In the genomic region with DNA sequence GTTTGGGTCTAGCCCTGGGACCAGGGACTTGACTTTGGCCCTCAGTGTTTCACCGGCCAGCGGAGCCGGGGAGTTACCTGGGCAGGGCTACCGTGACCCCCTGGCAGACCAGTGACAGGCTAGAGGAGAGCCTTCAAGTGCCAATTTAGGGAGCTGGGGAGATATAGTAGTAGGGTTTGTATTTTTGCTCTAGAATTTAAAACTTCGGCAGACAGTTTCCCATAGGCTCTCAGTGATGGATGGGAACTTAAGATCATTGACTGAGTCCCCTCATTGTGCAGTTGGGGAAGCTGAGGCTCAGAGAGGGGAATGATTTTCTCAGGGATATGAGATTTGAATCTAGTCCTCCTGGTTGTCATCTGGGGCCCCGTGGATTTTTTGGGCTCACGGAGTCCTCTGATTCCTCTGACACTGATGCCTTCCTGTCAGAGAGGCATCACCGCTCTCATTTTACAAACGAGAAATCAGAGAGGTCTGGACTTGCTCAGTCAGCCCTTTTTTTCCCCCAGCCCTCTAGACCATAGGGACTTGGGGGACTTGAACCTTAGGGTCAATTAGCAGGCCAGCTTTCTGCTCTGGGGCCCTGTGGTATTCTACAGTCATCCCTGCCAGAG, we compare ENCODE assay signal across 8 cellular contexts. TPM values are rescaled to one million over a fixed set of nuclear protein-coding genes. Genes with fewer than 3 reads are reported as not detected.
A peak's percentile ranks its signal among the peaks of the same experiment; 100 is the strongest.
DNase-seq lines count a peak whose midpoint lies in the region; ATAC-seq and TF ChIP-seq lines count a peak whose summit lies in the region.

No MANE protein-coding gene starts in this region.

- no peaks in the 10 kb centered on the region for H3K79me2 ChIP-seq in Loucy (ENCODE audit: insufficient read depth, low read length)

- peak; percentile 12 for TF ChIP-seq CTCF in CD8-positive, alpha-beta T cell (IDR thresholded peaks at IDR 0.05)
- peak; percentile 33; the same call in 1 of the 2 replicates for TF ChIP-seq CTCF in Loucy (conservative IDR thresholded peaks at IDR 0.05; ENCODE audit: low read length)

- H3K4me1 Mint-ChIP-seq in CD8-positive, alpha-beta T cell (ENCODE audit: low read depth): peaks cover 34% of the 10 kb centered on the region
- H3K4me1 Mint-ChIP-seq in central memory CD8-positive, alpha-beta T cell: peaks cover 36% of the 10 kb centered on the region

- no peaks in the 10 kb centered on the region for H3K9me3 Mint-ChIP-seq in CD8-positive, alpha-beta T cell
- H3K9me3 Mint-ChIP-seq in central memory CD8-positive, alpha-beta T cell: no peaks in the 10 kb centered on the region

- no peaks in the 10 kb centered on the region for H3K9me2 ChIP-seq in Loucy (replicated peaks; ENCODE audit: low read depth, low read length)

- no peak overlapping the region for H3K27ac ChIP-seq in CD8-positive, alpha-beta T cell (ENCODE audit: low read depth, low read length)

- no peak for DNase-seq in CD8-positive, alpha-beta T cell
- no peak for DNase-seq in central memory CD8-positive, alpha-beta T cell (ENCODE audit: low spot score in 2 of 2)
- no peak for DNase-seq in stimulated activated CD4-positive, alpha-beta T cell treated with anti-CD3 and anti-CD28 coated beads, Interleukin-4, amount 100 ng/mL, for 24 hours
- DNase-seq in DMS114 treated with DMSO at 0.1 percent for 48 hours (lab: John Stamatoyannopoulos, UW; ENCODE audit: unreplicated experiment): no peak

- no peaks in the 10 kb centered on the region for H3K36me3 Mint-ChIP-seq in CD8-positive, alpha-beta T cell
- H3K36me3 Mint-ChIP-seq in central memory CD8-positive, alpha-beta T cell (ENCODE audit: insufficient read depth): peaks cover 3% of the 10 kb centered on the region

- H3K9ac ChIP-seq in Loucy (ENCODE audit: low read depth, low read length, poor library complexity, severe bottlenecking): peak overlapping the region; percentile 97

- H3K4me2 ChIP-seq in Loucy (ENCODE audit: low read depth, low read length, poor library complexity, severe bottlenecking): peak overlapping the region; percentile 98

- H3K4me3 ChIP-seq in CD8-positive, alpha-beta T cell (ENCODE audit: low read depth, low read length): peak overlapping the region; percentile 90
- H3K4me3 ChIP-seq in Loucy (ENCODE audit: low read length, poor library complexity, severe bottlenecking): peak overlapping the region; percentile 98
- H3K4me3 ChIP-seq in neuron (ENCODE audit: low read length): peak overlapping the region; percentile 34

- ATAC-seq in CD8-positive, alpha-beta T cell: no peak
- ATAC-seq in central memory CD8-positive, alpha-beta T cell (replicated peaks; ENCODE audit: extremely low read depth, poor library complexity, severe bottlenecking): peak; percentile 8
- no peak for ATAC-seq in GM18511 (IDR thresholded peaks at IDR 0.05; ENCODE audit: unreplicated experiment)
- no peak for ATAC-seq in GM19463 (IDR thresholded peaks at IDR 0.05; ENCODE audit: unreplicated experiment)

- H3K27me3 ChIP-seq in CD8-positive, alpha-beta T cell (ENCODE audit: insufficient read depth, low read length): no peaks in the 10 kb centered on the region
- no peaks in the 10 kb centered on the region for H3K27me3 ChIP-seq in Loucy (ENCODE audit: insufficient read depth, low read length, poor library complexity, severe bottlenecking)
- H3K27me3 ChIP-seq in neuron (ENCODE audit: insufficient read depth, low read length): no peaks in the 10 kb centered on the region

- POLR2A ChIA-PET in CD8-positive, alpha-beta T cell (lab: Charles Lee): interaction anchor here (0.9 to 5.1 kb wide), 8 partner anchors 24 to 371 kb away, joined by 3 to 70 read pairs (median 4); a partner anchor contains a TSS

- H3F3A ChIP-seq in Loucy (ENCODE audit: low read depth): no peaks in the 10 kb centered on the region

- intact Hi-C loops in CD8-positive, alpha-beta T cell (cut with DNase I, micrococcal nuclease): loop anchor here (1.0 to 5.0 kb wide), 12 partner anchors 133 to 629 kb away; a partner anchor contains a TSS

- no peaks in the 10 kb centered on the region for H3K36me3 ChIP-seq in CD8-positive, alpha-beta T cell (ENCODE audit: insufficient read depth, low read length)
- H3K36me3 ChIP-seq in Loucy (ENCODE audit: insufficient read depth, low read length): no peaks in the 10 kb centered on the region
- no peaks in the 10 kb centered on the region for H3K36me3 ChIP-seq in neuron (ENCODE audit: insufficient read depth, low read length)

- peak overlapping the region; percentile 41 for H3K27ac Mint-ChIP-seq in CD8-positive, alpha-beta T cell
- no peak overlapping the region for H3K27ac Mint-ChIP-seq in central memory CD8-positive, alpha-beta T cell (ENCODE audit: low read depth)

- peaks cover 7% of the 10 kb centered on the region for H3K27me3 Mint-ChIP-seq in CD8-positive, alpha-beta T cell (ENCODE audit: low read depth)
- peaks cover 28% of the 10 kb centered on the region for H3K27me3 Mint-ChIP-seq in central memory CD8-positive, alpha-beta T cell

- CTCF ChIA-PET in CD8-positive, alpha-beta T cell (lab: Charles Lee): interaction anchor here (0.7 to 4.1 kb wide), 67 partner anchors 9 to 629 kb away, joined by 3 to 53 read pairs (median 4); a partner anchor contains a TSS

- H3K4me3 Mint-ChIP-seq in CD8-positive, alpha-beta T cell: peak overlapping the region; percentile 83
- peak overlapping the region; percentile 82 for H3K4me3 Mint-ChIP-seq in central memory CD8-positive, alpha-beta T cell

- H2AFZ ChIP-seq in Loucy (ENCODE audit: low read length): no peak overlapping the region
- H2AFZ ChIP-seq in neuron (ENCODE audit: low read depth, low read length): peak overlapping the region; percentile 61

- H3K4me1 ChIP-seq in CD8-positive, alpha-beta T cell (ENCODE audit: insufficient read depth, low read length): peaks cover 34% of the 10 kb centered on the region
- peaks cover 22% of the 10 kb centered on the region for H3K4me1 ChIP-seq in Loucy (ENCODE audit: insufficient read depth, low read length, poor library complexity, severe bottlenecking)
- peaks cover 34% of the 10 kb centered on the region for H3K4me1 ChIP-seq in neuron (ENCODE audit: insufficient read depth, low read length)

- H4K20me1 ChIP-seq in Loucy (ENCODE audit: insufficient read depth, low read length, poor library complexity, severe bottlenecking): no peaks in the 10 kb centered on the region

- H3K9me3 ChIP-seq in CD8-positive, alpha-beta T cell (ENCODE audit: low read length): no peaks in the 10 kb centered on the region
- H3K9me3 ChIP-seq in Loucy (ENCODE audit: insufficient read depth, low read depth, low read length): no peaks in the 10 kb centered on the region
- H3K9me3 ChIP-seq in neuron (ENCODE audit: low read length): no peaks in the 10 kb centered on the region

RNA-seq across cellular contexts. Expression of a gene that starts 58.3 kb away (rescaled TPM):
- total RNA-seq in CD8-positive, alpha-beta T cell: under 1 TPM; 0.14 to 0.27 TPM

Comparison
In these comparisons a context has a peak if more than half of its experiments do, and no peak if none do; other contexts are left out.
1. H3K4me3 ChIP-seq: peak in every context shown above with its lines; median percentile 98 in Loucy; 90 in CD8-positive, alpha-beta T cell; 34 in neuron.